Comparison of ENCODE assay signal across 14 cellular contexts in the genomic region with DNA sequence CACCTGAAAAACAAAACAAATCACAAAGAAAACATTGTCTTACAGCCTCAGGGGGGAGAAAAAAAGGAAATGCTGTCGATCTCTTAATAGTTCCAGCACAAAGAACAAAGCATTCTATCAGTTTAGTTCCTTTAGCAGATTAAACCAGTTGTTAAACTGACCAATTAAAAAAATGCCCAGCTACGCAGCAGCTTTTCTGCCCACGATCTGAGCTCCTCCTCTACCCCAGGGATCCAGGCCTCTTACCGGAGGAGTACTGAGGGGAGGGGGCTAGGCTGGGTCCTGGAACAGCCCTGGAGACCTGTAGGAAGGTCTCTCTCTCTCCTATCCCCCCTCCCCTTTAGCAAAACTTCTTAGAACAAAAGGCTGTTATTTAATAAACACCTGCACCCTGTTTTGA. TPM values are rescaled to one million over a fixed set of nuclear protein-coding genes. Genes with fewer than 3 reads are reported as not detected.
DNase-seq lines count a peak whose midpoint lies in the region; ATAC-seq, FAIRE-seq and TF ChIP-seq lines count a peak whose summit lies in the region.
"Had no signal": no experiment of that assay in that cellular context is flagged by ENCODE, and none has a peak within 500 bp of the region (broad histone marks: within the 10 kb centered on the region; RNA-seq: fewer than 3 reads in every experiment).

No MANE protein-coding gene starts in this region.

- H3K27ac ChIP-seq in HUES64 (ENCODE audit: low read depth, low read length) (peak overlapping the region; percentile 95), thyroid gland (peak overlapping the region; percentile 71 to 93 (median 77))

- CTCF ChIA-PET in MCF 10A (lab: Yijun Ruan, JAX): interaction anchor here (0.6 to 1.3 kb wide), 5 partner anchors 12 to 60 kb away, joined by 3 to 4 read pairs (median 3); a partner anchor contains a TSS

- no peak for ATAC-seq in Right ventricle myocardium inferior

- H3K27me3 Mint-ChIP-seq in MCF 10A (ENCODE audit: insufficient read depth, unreplicated experiment): no peaks in the 10 kb centered on the region
- H3K27me3 Mint-ChIP-seq: stimulated activated naive CD8-positive, alpha-beta T cell treated with anti-CD3 and anti-CD28 coated beads, Interleukin-15, Interleukin-2, amounts not matched to agents 100 ng/mL and 50 ng/mL, for 24 hours had no signal

- 15% methylated on average over 3 of the region's 4 CpGs for WGBS in HUES64
- WGBS in thyroid gland, 2 donors: 22 to 38% methylated on average over 4 of the region's 4 CpGs

- H3K4me1 ChIP-seq in HUES64 (ENCODE audit: insufficient read depth, low read length) (peaks cover 44% of the 10 kb centered on the region), thyroid gland (peaks cover 22 to 33% of the 10 kb centered on the region in 2 donors)

- no peak for TF ChIP-seq CTCF in MCF 10A (IDR thresholded peaks at IDR 0.05; ENCODE audit: unreplicated experiment)
- no peak for TF ChIP-seq CTCF in thyroid gland (IDR thresholded peaks at IDR 0.05)
- TF ChIP-seq CTCF in D721Med (IDR thresholded peaks at IDR 0.05; ENCODE audit: insufficient read depth, missing control alignments): no peak

- H3K9me3 ChIP-seq in HUES64 (ENCODE audit: insufficient read depth, low read depth, low read length) (no peaks in the 10 kb centered on the region), thyroid gland (no peaks in the 10 kb centered on the region)

- no peak for TF ChIP-seq POLR2A in thyroid gland (IDR thresholded peaks at IDR 0.05)

- DNase-seq in MCF 10A (ENCODE audit: unreplicated experiment) (no peak), left kidney (ENCODE audit: low read depth, low spot score) (peak; percentile 81), thyroid gland (no peak), Right ventricle myocardium inferior (ENCODE audit: missing footprints) (no peak), D721Med (ENCODE audit: insufficient read length, low spot score) (no peak)
- DNase-seq in stimulated activated CD4-positive, alpha-beta T cell treated with anti-CD3 and anti-CD28 coated beads, Interleukin-4, amount 100 ng/mL, for 4 hours: no peak
- DNase-seq: activated naive CD4-positive, alpha-beta T cell treated with anti-CD3 and anti-CD28 coated beads for 36 hours; foreskin melanocyte; NCI-H2029 had no signal

- H3K36me3 ChIP-seq in HUES64 (ENCODE audit: insufficient read depth, low read length) (no peaks in the 10 kb centered on the region), thyroid gland (no peaks in the 10 kb centered on the region)

- peak overlapping the region; percentile 30 for H3K4me3 ChIP-seq in HUES64 (ENCODE audit: low read length)
- H3K4me3 ChIP-seq in thyroid gland (replicated peaks in 1 of 3): no peak overlapping the region

- H3K9ac ChIP-seq in HUES64 (ENCODE audit: low read depth, low read length): peak overlapping the region; percentile 60

- H3K27me3 ChIP-seq in HUES64 (ENCODE audit: insufficient read depth, low read length) (no peaks in the 10 kb centered on the region), thyroid gland (no peaks in the 10 kb centered on the region)

- H3K36me3 Mint-ChIP-seq in MCF 10A (ENCODE audit: insufficient read depth, unreplicated experiment): peaks cover 9% of the 10 kb centered on the region

- BruUV-seq in MCF 10A (replicated peaks; lab: Mats Ljungman, UMichigan): no TSS peak

- H3K4me3 Mint-ChIP-seq in MCF 10A (ENCODE audit: unreplicated experiment): no peak overlapping the region
- H3K4me3 Mint-ChIP-seq: activated naive CD4-positive, alpha-beta T cell treated with anti-CD3 and anti-CD28 coated beads for 36 hours; stimulated activated naive CD8-positive, alpha-beta T cell treated with anti-CD3 and anti-CD28 coated beads, Interleukin-15, Interleukin-2, amounts not matched to agents 100 ng/mL and 50 ng/mL, for 24 hours had no signal

- intact Hi-C loops in MCF 10A (cut with micrococcal nuclease): no loop called here
- intact Hi-C loops in thyroid gland (cut with DNase I): no loop called here
- intact Hi-C loops in Right ventricle myocardium inferior (cut with DNase I): no loop called here

- no peak for FAIRE-seq in D721Med (lab: Jason Lieb, UNC)
- FAIRE-seq: colon, H54, RCC 7860 had no signal

- H3K4me1 Mint-ChIP-seq in MCF 10A (ENCODE audit: insufficient read depth, unreplicated experiment): peaks cover 26% of the 10 kb centered on the region

- H3K27ac Mint-ChIP-seq in MCF 10A (ENCODE audit: low read depth, unreplicated experiment): peak overlapping the region; percentile 79
- H3K27ac Mint-ChIP-seq: activated naive CD4-positive, alpha-beta T cell treated with anti-CD3 and anti-CD28 coated beads for 36 hours; stimulated activated naive CD8-positive, alpha-beta T cell treated with anti-CD3 and anti-CD28 coated beads, Interleukin-15, Interleukin-2, amounts not matched to agents 100 ng/mL and 50 ng/mL, for 24 hours had no signal

- POLR2A ChIA-PET in MCF 10A (lab: Yijun Ruan, JAX): interaction anchor here (0.8 to 5.5 kb wide), 6 partner anchors 8 to 54 kb away, joined by 3 to 31 read pairs (median 8); a partner anchor contains a TSS

- H3K9me3 Mint-ChIP-seq in MCF 10A (ENCODE audit: unreplicated experiment): no peaks in the 10 kb centered on the region
- H3K9me3 Mint-ChIP-seq: activated naive CD4-positive, alpha-beta T cell treated with anti-CD3 and anti-CD28 coated beads for 36 hours; stimulated activated naive CD8-positive, alpha-beta T cell treated with anti-CD3 and anti-CD28 coated beads, Interleukin-15, Interleukin-2, amounts not matched to agents 100 ng/mL and 50 ng/mL, for 24 hours had no signal

RNA-seq across cellular contexts. Expression of a gene that starts 13.4 kb away (rescaled TPM):
- 81.6 TPM for polyA plus RNA-seq in HUES64 (2013, experiment 1 of 2)
- polyA plus RNA-seq in HUES64 (2013, experiment 2 of 2): 88.8 TPM
- total RNA-seq in MCF 10A (2022) (42.6 and 48.4 TPM in 2 replicates), thyroid gland (10 to 100 TPM; 43.8 to 58.9 (median 55.0) TPM), Right ventricle myocardium inferior (1.7 TPM)

RNA-seq across cellular contexts. Expression of a gene that starts 30.0 kb away (rescaled TPM):
- polyA plus RNA-seq in HUES64 (2013, experiment 1 of 2): 17.2 TPM
- polyA plus RNA-seq in HUES64 (2013, experiment 2 of 2): 16.3 TPM
- total RNA-seq in MCF 10A (2022) (17.5 and 23.4 TPM in 2 replicates), thyroid gland (10 to 100 TPM; 23.4 to 41.0 (median 30.4) TPM), Right ventricle myocardium inferior (30.0 TPM)

RNA-seq across cellular contexts. Expression of a gene that starts 30.2 kb away (rescaled TPM):
- 62.2 TPM for polyA plus RNA-seq in HUES64 (2013, experiment 1 of 2)
- polyA plus RNA-seq in HUES64 (2013, experiment 2 of 2): 59.8 TPM
- total RNA-seq in MCF 10A (2022) (155 and 174 TPM in 2 replicates), thyroid gland (10 to 100 TPM; 12.9 to 31.9 (median 17.7) TPM), Right ventricle myocardium inferior (99.7 TPM)

RNA-seq across cellular contexts. Expression of a gene that starts 35.8 kb away (rescaled TPM):
- polyA plus RNA-seq in HUES64 (2013, experiment 1 of 2): 10.0 TPM
- 12.1 TPM for polyA plus RNA-seq in HUES64 (2013, experiment 2 of 2)
- total RNA-seq in MCF 10A (2022) (22.7 and 31.4 TPM in 2 replicates), thyroid gland (10 to 100 TPM; 20.7 to 39.6 (median 28.6) TPM), Right ventricle myocardium inferior (7.3 TPM)

Comparison
In these comparisons a context has a peak if more than half of its experiments do, and no peak if none do; other contexts are left out.
1. RNA of a gene that starts 13.4 kb away (total RNA-seq): 43.8 to 58.9 TPM in thyroid gland and 42.6 to 48.4 TPM in MCF 10A; 1.7 TPM in Right ventricle myocardium inferior (single experiment); every median in the first group is over 10 times any median in the second.